21 cellular contexts compared by ENCODE assay signal in the genomic region with DNA sequence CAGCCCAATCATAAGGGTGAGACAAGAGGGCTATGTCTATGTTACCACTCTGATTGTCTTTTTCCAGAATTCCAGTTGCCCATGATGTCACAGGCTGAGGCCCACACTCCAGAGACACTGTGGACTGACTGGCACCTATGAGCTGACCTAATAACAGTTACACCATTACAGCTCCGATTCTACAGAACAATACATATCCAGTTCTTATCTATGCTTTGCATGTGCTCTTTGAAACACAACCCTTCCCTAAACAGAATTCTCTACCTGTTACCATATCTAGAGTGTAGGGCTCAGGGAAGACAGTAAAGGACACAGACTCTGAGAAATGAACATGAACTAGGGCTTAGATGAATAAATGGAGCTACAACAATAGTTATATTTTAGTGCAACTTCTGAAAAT. TPM values are rescaled to one million over a fixed set of nuclear protein-coding genes. Genes with fewer than 3 reads are reported as not detected.
"Had no signal": no experiment of that assay in that cellular context is flagged by ENCODE, and none has a peak within 500 bp of the region (broad histone marks: within the 10 kb centered on the region; RNA-seq: fewer than 3 reads in every experiment).

No MANE protein-coding gene starts in this region.

- H3K36me3 ChIP-seq: right lobe of liver had no signal

- ATAC-seq: right lobe of liver; stimulated activated effector memory CD8-positive, alpha-beta T cell treated with anti-CD3 and anti-CD28 coated beads, Interleukin-12 subunit alpha, Interleukin-12 subunit beta, amount 100 ng/mL, for 72 hours had no signal

- H3K9me3 ChIP-seq: esophagus muscularis mucosa, right lobe of liver, thoracic aorta had no signal

- H3K36me3 Mint-ChIP-seq: activated CD4-positive, alpha-beta memory T cell treated with anti-CD3 and anti-CD28 coated beads for 36 hours; activated naive CD8-positive, alpha-beta T cell treated with anti-CD3 and anti-CD28 coated beads, Interleukin-2, amount 10 ng/mL, durations not matched to agents 7 days and 5 days; naive B cell; stimulated activated effector memory CD8-positive, alpha-beta T cell treated with anti-CD3 and anti-CD28 coated beads, Interleukin-12 subunit alpha, Interleukin-12 subunit beta, amount 100 ng/mL, for 72 hours had no signal

- H3K9me3 Mint-ChIP-seq: activated B cell treated with CpG ODN at 0.5 μM for 24 hours; activated CD4-positive, alpha-beta memory T cell treated with anti-CD3 and anti-CD28 coated beads for 36 hours; activated naive CD8-positive, alpha-beta T cell treated with anti-CD3 and anti-CD28 coated beads, Interleukin-2, amount 10 ng/mL, durations not matched to agents 7 days and 5 days; neural crest cell; stimulated activated effector memory CD8-positive, alpha-beta T cell treated with anti-CD3 and anti-CD28 coated beads, Interleukin-12 subunit alpha, Interleukin-12 subunit beta, amount 100 ng/mL, for 72 hours had no signal

- DNase-seq: activated B cell treated with CpG ODN at 0.5 μM for 24 hours; activated CD4-positive, alpha-beta memory T cell treated with anti-CD3 and anti-CD28 coated beads for 36 hours; activated CD4-positive, alpha-beta T cell treated with anti-CD3 and anti-CD28 coated beads for 4 hours; activated naive CD4-positive, alpha-beta T cell; activated naive CD8-positive, alpha-beta T cell treated with anti-CD3 and anti-CD28 coated beads, Interleukin-2, amount 10 ng/mL, durations not matched to agents 7 days and 5 days; amygdala; caudate nucleus; hypothalamus; islet precursor cell; midbrain; naive B cell; right lobe of liver; stimulated activated CD4-positive, alpha-beta T cell treated with anti-CD3 and anti-CD28 coated beads, Interleukin-4, amount 100 ng/mL, for 24 hours; SW 1271; T-helper 2 cell had no signal

- H3K27ac Mint-ChIP-seq: activated B cell treated with CpG ODN at 0.5 μM for 24 hours; activated CD4-positive, alpha-beta memory T cell treated with anti-CD3 and anti-CD28 coated beads for 36 hours; activated naive CD8-positive, alpha-beta T cell treated with anti-CD3 and anti-CD28 coated beads, Interleukin-2, amount 10 ng/mL, durations not matched to agents 7 days and 5 days; naive B cell; stimulated activated effector memory CD8-positive, alpha-beta T cell treated with anti-CD3 and anti-CD28 coated beads, Interleukin-12 subunit alpha, Interleukin-12 subunit beta, amount 100 ng/mL, for 72 hours had no signal

- H3K4me3 Mint-ChIP-seq: activated B cell treated with CpG ODN at 0.5 μM for 24 hours; activated CD4-positive, alpha-beta memory T cell treated with anti-CD3 and anti-CD28 coated beads for 36 hours; activated naive CD8-positive, alpha-beta T cell treated with anti-CD3 and anti-CD28 coated beads, Interleukin-2, amount 10 ng/mL, durations not matched to agents 7 days and 5 days; naive B cell; neural crest cell; stimulated activated effector memory CD8-positive, alpha-beta T cell treated with anti-CD3 and anti-CD28 coated beads, Interleukin-12 subunit alpha, Interleukin-12 subunit beta, amount 100 ng/mL, for 72 hours had no signal

- H3K4me3 ChIP-seq: esophagus muscularis mucosa, right lobe of liver, thoracic aorta had no signal

- FAIRE-seq: endometrium had no signal

- H3K27ac ChIP-seq: esophagus muscularis mucosa, right lobe of liver, thoracic aorta had no signal

- H3K4me1 Mint-ChIP-seq: activated B cell treated with CpG ODN at 0.5 μM for 24 hours; activated naive CD8-positive, alpha-beta T cell treated with anti-CD3 and anti-CD28 coated beads, Interleukin-2, amount 10 ng/mL, durations not matched to agents 7 days and 5 days; stimulated activated effector memory CD8-positive, alpha-beta T cell treated with anti-CD3 and anti-CD28 coated beads, Interleukin-12 subunit alpha, Interleukin-12 subunit beta, amount 100 ng/mL, for 72 hours had no signal

RNA-seq across cellular contexts. Expression of gene ALDOB, which starts 45.7 kb away (rescaled TPM):
- total RNA-seq: activated B cell treated with CpG ODN at 0.5 μM for 24 hours; activated CD4-positive, alpha-beta memory T cell treated with anti-CD3 and anti-CD28 coated beads for 36 hours; activated naive CD8-positive, alpha-beta T cell treated with anti-CD3 and anti-CD28 coated beads, Interleukin-2, amount 10 ng/mL, durations not matched to agents 7 days and 5 days; neural crest cell; pulmonary artery endothelial cell; thoracic aorta had no signal
